Comparison of ENCODE assay signal across 9 cellular contexts in genomic region chr9:78707481-78707977, GRCh38.
DNase-seq lines count a peak whose midpoint lies in the region; ATAC-seq and TF ChIP-seq lines count a peak whose summit lies in the region.
"Had no signal": no experiment of that assay in that cellular context is flagged by ENCODE, and none has a peak within 500 bp of the region (broad histone marks: within the 10 kb centered on the region; RNA-seq: fewer than 3 reads in every experiment).

No MANE protein-coding gene starts in this region.

- no peaks in the 10 kb centered on the region for H3K27me3 Mint-ChIP-seq in Caco-2 (ENCODE audit: insufficient read depth, unreplicated experiment)

- H3K4me3 ChIP-seq in Caco-2 (ENCODE audit: low read depth, low read length) = no peak overlapping the region

- CTCF ChIA-PET in Caco-2 (lab: Charles Lee) = no interaction called here

- TF ChIP-seq CTCF in Caco-2 (IDR thresholded peaks at IDR 0.05; ENCODE audit: insufficient read depth in 1 of 2, low read depth in 1 of 2, low read length in 1 of 2, severe bottlenecking in 1 of 2, unreplicated experiment in 1 of 2) = no peak

- H3K4me1 Mint-ChIP-seq in Caco-2 (ENCODE audit: low read depth, unreplicated experiment) = no peaks in the 10 kb centered on the region

- ATAC-seq in GM18867 (IDR thresholded peaks at IDR 0.05; ENCODE audit: unreplicated experiment) (peak; percentile 92), HG02938 (IDR thresholded peaks at IDR 0.05; ENCODE audit: unreplicated experiment) (peak; percentile 98)

- no peaks in the 10 kb centered on the region for H3K27me3 ChIP-seq in Caco-2 (replicated peaks; ENCODE audit: control insufficient read depth, insufficient read depth, low read length)

- DNase-seq in NOMO-1 (lab: John Stamatoyannopoulos, UW; ENCODE audit: unreplicated experiment in 2 of 2) (peak; percentile 26 to 61), myocyte (ENCODE audit: low read depth) (peak; percentile 51), DMS153 treated with DMSO at 0.1 percent for 48 hours (lab: John Stamatoyannopoulos, UW; ENCODE audit: unreplicated experiment) (no peak), NCI-H2196 treated with DMSO at 0.1 percent for 48 hours (lab: John Stamatoyannopoulos, UW; ENCODE audit: unreplicated experiment) (no peak), activated gamma-delta T cell (lab: John Stamatoyannopoulos, UW) (no peak), Caco-2 (no peak)

- POLR2A ChIA-PET in Caco-2 (lab: Charles Lee) = no interaction called here

- H3K9me3 ChIP-seq in Caco-2 = no peaks in the 10 kb centered on the region

- no peaks in the 10 kb centered on the region for H3K36me3 Mint-ChIP-seq in Caco-2 (ENCODE audit: insufficient read depth, unreplicated experiment)
- H3K36me3 Mint-ChIP-seq: activated naive CD4-positive, alpha-beta T cell treated with anti-CD3 and anti-CD28 coated beads, Interleukin-2, amount 50 U/mL, for 72 hours had no signal

- H3K4me1 ChIP-seq in Caco-2 = no peaks in the 10 kb centered on the region

- H3K9me3 Mint-ChIP-seq in Caco-2 (ENCODE audit: unreplicated experiment) = no peaks in the 10 kb centered on the region
- H3K9me3 Mint-ChIP-seq: activated naive CD4-positive, alpha-beta T cell treated with anti-CD3 and anti-CD28 coated beads, Interleukin-2, amount 50 U/mL, for 72 hours had no signal

- H3K27ac Mint-ChIP-seq in Caco-2 (ENCODE audit: unreplicated experiment) = no peak overlapping the region
- H3K27ac Mint-ChIP-seq: activated naive CD4-positive, alpha-beta T cell treated with anti-CD3 and anti-CD28 coated beads, Interleukin-2, amount 50 U/mL, for 72 hours had no signal

- no peak overlapping the region for H3K4me3 Mint-ChIP-seq in Caco-2 (ENCODE audit: unreplicated experiment)

- no TSS peak for BruUV-seq in Caco-2 (replicated peaks; lab: Mats Ljungman, UMichigan)

- intact Hi-C loops in Caco-2 (cut with micrococcal nuclease; ENCODE audit: unreplicated experiment) = no loop called here

- no peaks in the 10 kb centered on the region for H3K36me3 ChIP-seq in Caco-2 (ENCODE audit: control insufficient read depth, insufficient read depth, low read length)

Comparison
In these comparisons a context has a peak if more than half of its experiments do, and no peak if none do; other contexts are left out.
1. DNase-seq: peak in NOMO-1 (2 of 2) and myocyte (single experiment); none in DMS153 treated with DMSO at 0.1 percent for 48 hours (single experiment), NCI-H2196 treated with DMSO at 0.1 percent for 48 hours (single experiment), activated gamma-delta T cell (single experiment) and Caco-2 (0 of 2).